19 cellular contexts compared by ENCODE assay signal in genomic region chr11:35337919-35338316, GRCh38.
DNase-seq lines count a peak whose midpoint lies in the region; ATAC-seq and TF ChIP-seq lines count a peak whose summit lies in the region.
"Had no signal": no experiment of that assay in that cellular context is flagged by ENCODE, and none has a peak within 500 bp of the region (broad histone marks: within the 10 kb centered on the region; RNA-seq: fewer than 3 reads in every experiment).

No MANE protein-coding gene starts in this region.

- no peak overlapping the region for H3K4me3 Mint-ChIP-seq in dendritic cell treated with granulocyte-macrophage colony-stimulating factor and Interleukin-4, amounts not matched to agents 40 ng/mL and 50 ng/mL, for 4 days
- H3K4me3 Mint-ChIP-seq: CD8-positive, alpha-beta T cell; endodermal cell; GM23338; T-cell had no signal

- H3K79me2 ChIP-seq in PC-3 (ENCODE audit: low read length): no peaks in the 10 kb centered on the region

- H3K36me3 ChIP-seq in PC-3 (ENCODE audit: low read depth, low read length): no peaks in the 10 kb centered on the region
- H3K36me3 ChIP-seq in prostate gland: no peaks in the 10 kb centered on the region
- H3K36me3 ChIP-seq in A673 (ENCODE audit: insufficient read depth, low read length, poor library complexity, severe bottlenecking): no peaks in the 10 kb centered on the region
- H3K36me3 ChIP-seq: adrenal gland, colonic mucosa, neutrophil, Peyer's patch had no signal

- H3K4me2 ChIP-seq in PC-3 (ENCODE audit: low read length): peak overlapping the region; percentile 77
- H3K4me2 ChIP-seq: GM23338, KMS-11 had no signal

- TF ChIP-seq CTCF in PC-3 (conservative IDR thresholded peaks at IDR 0.05; ENCODE audit: low read depth, low read length) (no peak), prostate gland (IDR thresholded peaks at IDR 0.05) (no peak), A673 (conservative IDR thresholded peaks at IDR 0.05; ENCODE audit: low read depth, low read length) (no peak)

- H3F3A ChIP-seq in PC-3 (ENCODE audit: low read length, unreplicated experiment): no peaks in the 10 kb centered on the region

- H3K27ac Mint-ChIP-seq in dendritic cell treated with granulocyte-macrophage colony-stimulating factor and Interleukin-4, amounts not matched to agents 40 ng/mL and 50 ng/mL, for 4 days: peak overlapping the region; percentile 89
- H3K27ac Mint-ChIP-seq: CD8-positive, alpha-beta T cell; endodermal cell; GM23338 had no signal

- CTCF ChIA-PET in PC-3 (lab: Charles Lee): no interaction called here
- CTCF ChIA-PET in A673 (lab: Charles Lee): no interaction called here

- H3K9me3 ChIP-seq in PC-3 (ENCODE audit: low read length) (no peaks in the 10 kb centered on the region), prostate gland (no peaks in the 10 kb centered on the region), A673 (ENCODE audit: low read depth, low read length, poor library complexity, severe bottlenecking) (no peaks in the 10 kb centered on the region)
- H3K9me3 ChIP-seq: adrenal gland, colonic mucosa, neutrophil, Peyer's patch had no signal

- H4K20me1 ChIP-seq in PC-3 (ENCODE audit: low read length): no peaks in the 10 kb centered on the region

- BruUV-seq in PC-3 (replicated peaks; lab: Mats Ljungman, UMichigan): no TSS peak
- BruUV-seq in A673 (replicated peaks; lab: Mats Ljungman, UMichigan): no TSS peak

- intact Hi-C loops in PC-3 (cut with micrococcal nuclease): loop anchor here (5.0 kb wide), 1 partner anchor 54 kb away; no protein-coding TSS in a partner anchor
- intact Hi-C loops in dendritic cell treated with granulocyte-macrophage colony-stimulating factor and Interleukin-4, amounts not matched to agents 40 ng/mL and 50 ng/mL, for 4 days (cut with micrococcal nuclease): no loop called here
- intact Hi-C loops in prostate gland (cut with DNase I): no loop called here
- intact Hi-C loops in A673 (cut with micrococcal nuclease; ENCODE audit: unreplicated experiment): no loop called here

- peak overlapping the region; percentile 64 for H3K9ac ChIP-seq in PC-3 (ENCODE audit: low read length)
- H3K9ac ChIP-seq: KMS-11 had no signal

- 19% methylated on average over 2 of the region's 2 CpGs for WGBS in prostate gland

- H3K9me2 ChIP-seq in PC-3 (replicated peaks; ENCODE audit: low read length): no peaks in the 10 kb centered on the region

- peak; percentile 23 for DNase-seq in COLO829 (ENCODE audit: low spot score)
- peak; percentile 39 for DNase-seq in PC-3
- peak; percentile 48 for DNase-seq in prostate gland (ENCODE audit: low spot score)
- no peak for DNase-seq in ureter (ENCODE audit: low spot score)
- DNase-seq in NCI-H510A (lab: John Stamatoyannopoulos, UW): no peak
- no peak for DNase-seq in A673 (ENCODE audit: low spot score)
- DNase-seq: CD8-positive, alpha-beta T cell; colonic mucosa; endodermal cell; NCI-H524 treated with DMSO at 0.1 percent for 48 hours; Peyer's patch; stimulated activated CD4-positive, alpha-beta T cell treated with anti-CD3 and anti-CD28 coated beads, Interleukin-2, amount 100 ng/mL, for 24 hours; T-cell had no signal

- H3K4me3 ChIP-seq in PC-3 (ENCODE audit: low read length) (peak overlapping the region; percentile 21; the same call in 1 of the 2 replicates), prostate gland (no peak overlapping the region), A673 (ENCODE audit: low read depth, low read length, poor library complexity, severe bottlenecking) (no peak overlapping the region)
- H3K4me3 ChIP-seq: adrenal gland, colonic mucosa, GM23338, Peyer's patch, skin epidermis had no signal

- no peak overlapping the region for H2AFZ ChIP-seq in PC-3 (ENCODE audit: low read length)
- H2AFZ ChIP-seq: GM23338 had no signal

- no peaks in the 10 kb centered on the region for H3K27me3 ChIP-seq in PC-3 (ENCODE audit: low read length)
- no peaks in the 10 kb centered on the region for H3K27me3 ChIP-seq in prostate gland (replicated peaks; ENCODE audit: insufficient read depth)
- peaks cover 18% of the 10 kb centered on the region for H3K27me3 ChIP-seq in A673 (replicated peaks; ENCODE audit: insufficient read depth, low read depth, low read length, poor library complexity)
- H3K27me3 ChIP-seq: adrenal gland, colonic mucosa, neutrophil, Peyer's patch had no signal

- no peaks in the 10 kb centered on the region for H3K36me3 Mint-ChIP-seq in dendritic cell treated with granulocyte-macrophage colony-stimulating factor and Interleukin-4, amounts not matched to agents 40 ng/mL and 50 ng/mL, for 4 days (ENCODE audit: low read depth)
- H3K36me3 Mint-ChIP-seq: CD8-positive, alpha-beta T cell had no signal

- peak overlapping the region; percentile 98 for H3K27ac ChIP-seq in PC-3 (ENCODE audit: low read length)
- peak overlapping the region; percentile 76 to 80 for H3K27ac ChIP-seq in prostate gland
- no peak overlapping the region for H3K27ac ChIP-seq in A673 (ENCODE audit: low read depth, low read length, poor library complexity, severe bottlenecking)
- H3K27ac ChIP-seq: colonic mucosa, KMS-11, neutrophil, Peyer's patch had no signal

- H3K4me1 Mint-ChIP-seq in dendritic cell treated with granulocyte-macrophage colony-stimulating factor and Interleukin-4, amounts not matched to agents 40 ng/mL and 50 ng/mL, for 4 days (ENCODE audit: low read depth): peaks cover 51% of the 10 kb centered on the region
- H3K4me1 Mint-ChIP-seq: GM23338 had no signal

- peaks cover 9% of the 10 kb centered on the region for H3K9me3 Mint-ChIP-seq in dendritic cell treated with granulocyte-macrophage colony-stimulating factor and Interleukin-4, amounts not matched to agents 40 ng/mL and 50 ng/mL, for 4 days

- no peak for TF ChIP-seq POLR2A in prostate gland (IDR thresholded peaks at IDR 0.05)

- ATAC-seq in PC-3: peak; percentile 24
- ATAC-seq: CD8-positive, alpha-beta T cell; GM23338 had no signal

- H3K4me1 ChIP-seq in PC-3 (ENCODE audit: insufficient read depth, low read length) (peaks cover 29% of the 10 kb centered on the region), prostate gland (replicated peaks) (no peaks in the 10 kb centered on the region), A673 (ENCODE audit: insufficient read depth, low read length, poor library complexity, severe bottlenecking) (no peaks in the 10 kb centered on the region)
- H3K4me1 ChIP-seq: colonic mucosa had no signal

- H3K27me3 Mint-ChIP-seq in dendritic cell treated with granulocyte-macrophage colony-stimulating factor and Interleukin-4, amounts not matched to agents 40 ng/mL and 50 ng/mL, for 4 days: no peaks in the 10 kb centered on the region
- H3K27me3 Mint-ChIP-seq: T-cell had no signal

- POLR2A ChIA-PET in PC-3 (lab: Charles Lee; ENCODE audit: unreplicated experiment) (no interaction called here), A673 (lab: Charles Lee; ENCODE audit: low non-redundant PET) (no interaction called here)

Comparison
In these comparisons a context has a peak if more than half of its experiments do, and no peak if none do; other contexts are left out.
1. DNase-seq: peak in COLO829 (single experiment), PC-3 (single experiment) and prostate gland (single experiment); none in ureter (single experiment), NCI-H510A (single experiment) and A673 (single experiment).